7 cellular contexts compared by ENCODE assay signal in genomic region chr4:165842684-165843083, GRCh38.
"Had no signal": no experiment of that assay in that cellular context is flagged by ENCODE, and none has a peak within 500 bp of the region (broad histone marks: within the 10 kb centered on the region; RNA-seq: fewer than 3 reads in every experiment).

No MANE protein-coding gene starts in this region.

- FAIRE-seq: H1, H54, K562 had no signal

- H3K4me3 ChIP-seq: GM23338, K562 had no signal

- H2AFZ ChIP-seq: GM23338 had no signal

- DNase-seq: H9, HCEC 1CT, IMR-90 had no signal

- H3K4me2 ChIP-seq: GM23338 had no signal

- ATAC-seq: GM23338, K562 had no signal
